In the genomic region with DNA sequence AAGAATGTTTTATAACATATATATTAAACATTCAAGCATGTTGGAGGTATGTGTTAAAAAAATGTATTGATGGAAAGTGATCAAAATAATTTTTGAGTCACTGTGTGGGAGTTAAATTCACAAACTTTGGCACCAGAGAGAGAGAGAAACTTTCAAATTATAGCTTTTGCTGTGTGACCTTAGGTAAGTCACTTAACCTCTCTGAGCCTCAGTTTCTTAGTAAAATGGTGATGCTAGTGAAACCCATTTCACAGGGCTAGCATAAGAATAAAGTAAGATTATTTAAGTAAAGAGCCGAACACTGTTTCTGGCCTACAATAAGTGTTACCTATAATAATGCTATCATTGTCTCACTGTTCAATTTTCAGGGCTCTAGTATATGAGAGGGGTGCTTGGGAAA, we compare ENCODE assay signal across 27 cellular contexts. TPM values are rescaled to one million over a fixed set of nuclear protein-coding genes. Genes with fewer than 3 reads are reported as not detected.
DNase-seq lines count a peak whose midpoint lies in the region; ATAC-seq, FAIRE-seq and TF ChIP-seq lines count a peak whose summit lies in the region.
"Had no signal": no experiment of that assay in that cellular context is flagged by ENCODE, and none has a peak within 500 bp of the region (broad histone marks: within the 10 kb centered on the region; RNA-seq: fewer than 3 reads in every experiment).

No MANE protein-coding gene starts in this region.

- DNase-seq in HepG2 (ENCODE audit: low spot score) (no peak), right lobe of liver (no peak), K562 (ENCODE audit: extremely low read depth in 1 of 4, low spot score in 3 of 4) (no peak), endothelial cell (ENCODE audit: low spot score) (no peak), hippocampal formation (lab: John Stamatoyannopoulos, UW) (no peak)
- DNase-seq in central memory CD4-positive, alpha-beta T cell = no peak
- DNase-seq: ACHN; BE2C; C1 segment of cervical spinal cord; CD4-positive, alpha-beta memory T cell; CD4-positive, CD25-positive, alpha-beta regulatory T cell; CD8-positive, alpha-beta memory T cell; COR-L47; DMS 273 treated with DMSO at 0.1 percent for 48 hours; DMS153; DMS53; DMS79; DND-41; EL; GDM1 had no signal

- H3K27me3 ChIP-seq in HepG2 (ENCODE audit: control insufficient read depth in 1 of 2, insufficient read depth in 2 of 2, low read length in 2 of 2) (no peaks in the 10 kb centered on the region; a peak in 1 of 5 replicates), right lobe of liver (no peaks in the 10 kb centered on the region), K562 (ENCODE audit: control insufficient read depth in 2 of 2, insufficient read depth in 2 of 2, low read length in 2 of 2) (no peaks in the 10 kb centered on the region)
- H3K27me3 ChIP-seq: BE2C, BLaER1 had no signal

- H3K9me3 Mint-ChIP-seq in endothelial cell (ENCODE audit: unreplicated experiment) = no peaks in the 10 kb centered on the region

- H2AFZ ChIP-seq in HepG2 (ENCODE audit: low read length) (no peak overlapping the region), K562 (ENCODE audit: low read depth, low read length) (no peak overlapping the region)

- TF ChIP-seq RAD21 in HepG2 (CRISPR knock-in tag; IDR thresholded peaks at IDR 0.05) (no peak), K562 (CRISPR knock-in tag; conservative IDR thresholded peaks at IDR 0.05 in 1 of 2, IDR thresholded peaks at IDR 0.05 in 1 of 2) (no peak)

- no peak for TF ChIP-seq POLR2A in HepG2 (IDR thresholded peaks at IDR 0.05; ENCODE audit: insufficient read depth in 1 of 2, low read depth in 2 of 2, low read length in 2 of 2)
- TF ChIP-seq POLR2A in right lobe of liver (IDR thresholded peaks at IDR 0.05) = no peak
- TF ChIP-seq POLR2A in K562 (conservative IDR thresholded peaks at IDR 0.05) = no peak

- H3K4me1 ChIP-seq in HepG2 (ENCODE audit: insufficient read depth, low read length) (peaks cover 30% of the 10 kb centered on the region), right lobe of liver (peaks cover 0 to 13% (median 5%) of the 10 kb centered on the region in 4 donors), K562 (replicated peaks in 1 of 2; ENCODE audit: control insufficient read depth in 2 of 2, insufficient read depth in 2 of 2, low read length in 2 of 2) (peaks cover 13 to 17% of the 10 kb centered on the region in 2 experiments; a peak in 4 of 5 replicates)

- TF ChIP-seq EP300 in HepG2 (IDR thresholded peaks at IDR 0.05; ENCODE audit: low read depth in 2 of 2, low read length in 2 of 2) (no peak), HepG2 (CRISPR knock-in tag; IDR thresholded peaks at IDR 0.05; ENCODE audit: borderline replicate concordance) (no peak), K562 (IDR thresholded peaks at IDR 0.05; ENCODE audit: low read length) (no peak)

- FAIRE-seq in HepG2 (lab: Jason Lieb, UNC) = no peak
- FAIRE-seq in K562 (lab: Jason Lieb, UNC) = no peak
- FAIRE-seq: GM12878, GM12892, GM19239 had no signal

- TF ChIP-seq CTCF in HepG2 (CRISPR knock-in tag; IDR thresholded peaks at IDR 0.05) (no peak), right lobe of liver (IDR thresholded peaks at IDR 0.05) (no peak), K562 (IDR thresholded peaks at IDR 0.05 in 2 of 3, conservative IDR thresholded peaks at IDR 0.05 in 1 of 3; ENCODE audit: insufficient read depth in 2 of 3, low read depth in 1 of 3, low read length in 3 of 3) (no peak), endothelial cell (IDR thresholded peaks at IDR 0.05; ENCODE audit: unreplicated experiment) (no peak)

- WGBS in HepG2 (ENCODE audit: low lambda C conversion rate) = 86% methylated on average over 1 of the region's 1 CpG
- WGBS in right lobe of liver (ENCODE audit: insufficient coverage, low coverage, low lambda C conversion rate, missing lambda C conversion rate) = 91% methylated on average over 1 of the region's 1 CpG
- 59% methylated on average over 1 of the region's 1 CpG for WGBS in K562 (ENCODE audit: insufficient coverage, low coverage, missing lambda C conversion rate)

- H3K27ac ChIP-seq in HepG2 (ENCODE audit: extremely low read length, insufficient read depth, low read length) = no peak overlapping the region
- H3K27ac ChIP-seq in right lobe of liver = no peak overlapping the region
- no peak overlapping the region for H3K27ac ChIP-seq in K562 (ENCODE audit: extremely low read depth, low read depth, low read length)
- H3K27ac ChIP-seq: 22Rv1, BLaER1 had no signal

- intact Hi-C loops in HepG2 (cut with micrococcal nuclease; ENCODE audit: unreplicated experiment) = no loop called here
- intact Hi-C loops in right lobe of liver (cut with DNase I) = no loop called here
- intact Hi-C loops in K562 (cut with micrococcal nuclease) = no loop called here

- H3K9me3 ChIP-seq in HepG2 (ENCODE audit: low read length) = no peaks in the 10 kb centered on the region
- H3K9me3 ChIP-seq in right lobe of liver = no peaks in the 10 kb centered on the region
- no peaks in the 10 kb centered on the region for H3K9me3 ChIP-seq in K562 (replicated peaks; ENCODE audit: control insufficient read depth, insufficient read depth, low read depth, low read length)
- H3K9me3 ChIP-seq: BE2C, BLaER1 had no signal

- H3K9ac ChIP-seq in HepG2 (ENCODE audit: insufficient read depth, low read depth, low read length) = no peak overlapping the region
- no peak overlapping the region for H3K9ac ChIP-seq in K562 (ENCODE audit: insufficient read depth in 1 of 2, low read depth in 2 of 2, low read length in 2 of 2)
- H3K9ac ChIP-seq: BLaER1 had no signal

- BruUV-seq in HepG2 (replicated peaks; lab: Mats Ljungman, UMichigan) (no TSS peak), K562 (replicated peaks; lab: Mats Ljungman, UMichigan) (no TSS peak)

- H3K4me2 ChIP-seq in HepG2 (ENCODE audit: low read depth, low read length) (no peak overlapping the region), K562 (ENCODE audit: insufficient read depth, low read length) (no peak overlapping the region)
- H3K4me2 ChIP-seq: BLaER1 had no signal

- peaks cover 6% of the 10 kb centered on the region for H3K27me3 Mint-ChIP-seq in endothelial cell (ENCODE audit: unreplicated experiment)

- no peak overlapping the region for H3K4me3 Mint-ChIP-seq in endothelial cell (ENCODE audit: unreplicated experiment)
- H3K4me3 Mint-ChIP-seq: CD14-positive monocyte; CD4-positive, alpha-beta memory T cell; CD4-positive, CD25-positive, alpha-beta regulatory T cell; CD8-positive, alpha-beta memory T cell had no signal

- H3K36me3 Mint-ChIP-seq in endothelial cell (ENCODE audit: low read depth, unreplicated experiment) = no peaks in the 10 kb centered on the region
- H3K36me3 Mint-ChIP-seq: CD14-positive monocyte had no signal

- no peaks in the 10 kb centered on the region for H3K79me2 ChIP-seq in HepG2 (ENCODE audit: insufficient read depth, low read length)
- H3K79me2 ChIP-seq in K562 (ENCODE audit: control insufficient read depth, insufficient read depth, low read length) = no peaks in the 10 kb centered on the region

- CTCF ChIA-PET in HepG2 (lab: Yijun Ruan, JAX; ENCODE audit: low intra/inter-chr PET ratio, low total read pairs) = no interaction called here
- CTCF ChIA-PET in K562 (lab: Yijun Ruan, JAX; ENCODE audit: low intra/inter-chr PET ratio) = no interaction called here

- peaks cover 43% of the 10 kb centered on the region for H3K4me1 Mint-ChIP-seq in endothelial cell (ENCODE audit: unreplicated experiment)

- no peak for ATAC-seq in HepG2
- ATAC-seq in right lobe of liver = no peak
- ATAC-seq in K562 = no peak
- no peak for ATAC-seq in GM18502 (IDR thresholded peaks at IDR 0.05; ENCODE audit: poor library complexity, unreplicated experiment)
- ATAC-seq: GM12878 had no signal

- H3K27ac Mint-ChIP-seq in endothelial cell (ENCODE audit: unreplicated experiment) = peak overlapping the region; percentile 72
- H3K27ac Mint-ChIP-seq: CD14-positive monocyte; CD4-positive, CD25-positive, alpha-beta regulatory T cell; CD8-positive, alpha-beta memory T cell had no signal

- H4K20me1 ChIP-seq in HepG2 (ENCODE audit: insufficient read depth, low read length) (no peaks in the 10 kb centered on the region), K562 (replicated peaks; ENCODE audit: control insufficient read depth, insufficient read depth, low read length) (no peaks in the 10 kb centered on the region)
- H4K20me1 ChIP-seq: BLaER1 had no signal

- POLR2A ChIA-PET in HepG2 (lab: Yijun Ruan, JAX) = no interaction called here
- POLR2A ChIA-PET in K562 (lab: Yijun Ruan, JAX) = no interaction called here

- H3K4me3 ChIP-seq in HepG2 (replicated peaks in 1 of 3; ENCODE audit: insufficient read depth in 1 of 3, low read depth in 2 of 3, low read length in 3 of 3) (no peak overlapping the region), right lobe of liver (no peak overlapping the region), K562 (no peak overlapping the region)
- H3K4me3 ChIP-seq: BLaER1, GM12878 had no signal

- H3K36me3 ChIP-seq in HepG2 (replicated peaks in 1 of 2; ENCODE audit: control insufficient read depth in 1 of 2, insufficient read depth in 2 of 2, low read length in 2 of 2) (no peaks in the 10 kb centered on the region), right lobe of liver (no peaks in the 10 kb centered on the region), K562 (ENCODE audit: control insufficient read depth, insufficient read depth, low read length) (no peaks in the 10 kb centered on the region; the same call in 2 of the 3 replicates)
- H3K36me3 ChIP-seq: BE2C, BLaER1 had no signal

- H3K9me1 ChIP-seq in K562 (ENCODE audit: control insufficient read depth, insufficient read depth, low read length) = no peaks in the 10 kb centered on the region

- in situ Hi-C loops in HepG2 (cut with HindIII; ENCODE audit: extremely low pct_ligation_motif_present, low pct_unique_long_range_greater_than_20kb) (no loop called here), K562 (cut with MboI) (no loop called here)

RNA-seq across cellular contexts. Expression of a gene that starts 4.1 kb away (rescaled TPM):
- total RNA-seq in HepG2 (2016; rRNA removed; fragmentation: Illumina TruSeq; extraction: Trizol) = 0.63 and 1.4 TPM in 2 replicates
- 0.61 and 0.62 TPM in 2 replicates for total RNA-seq in HepG2 (2016; cell fraction: cytosol; rRNA removed; fragmentation: Illumina TruSeq; extraction: Trizol; ENCODE audit: low read depth)
- 0.54 and 1.5 TPM in 2 replicates for total RNA-seq in HepG2 (2016; cell fraction: insoluble cytoplasmic fraction; rRNA removed; fragmentation: Illumina TruSeq; extraction: Trizol)
- 0.49 and 0.65 TPM in 2 replicates for total RNA-seq in HepG2 (2016; cell fraction: membrane; rRNA removed; fragmentation: Illumina TruSeq; extraction: Trizol)
- total RNA-seq in HepG2 (2016; cell fraction: nucleus; rRNA removed; fragmentation: Illumina TruSeq; extraction: Trizol) = 0.87 and 1.2 TPM in 2 replicates
- 1.7 and 1.9 TPM in 2 replicates for polyA plus RNA-seq in HepG2 (2011; rRNA removed)
- 1.6 and 2.1 TPM in 2 replicates for polyA plus RNA-seq in HepG2 (2011; cell fraction: cytosol; rRNA removed)
- polyA plus RNA-seq in HepG2 (2011; cell fraction: nucleus; rRNA removed) = 1.3 and 1.5 TPM in 2 replicates
- 1.7 and 2.1 TPM in 2 replicates for polyA plus RNA-seq in HepG2 (2012)
- 0.54 and 0.74 TPM in 2 replicates for polyA plus RNA-seq in HepG2 (2016; cell fraction: cytosol; fragmentation: Illumina TruSeq; extraction: Trizol; ENCODE audit: low read depth)
- 0.36 and 0.46 TPM in 2 replicates for polyA plus RNA-seq in HepG2 (2016; cell fraction: insoluble cytoplasmic fraction; fragmentation: Illumina TruSeq; extraction: Trizol; ENCODE audit: low read depth)
- polyA plus RNA-seq in HepG2 (2016; cell fraction: membrane; fragmentation: Illumina TruSeq; extraction: Trizol; ENCODE audit: low read depth) = 0.41 and 0.64 TPM in 2 replicates
- 1.9 and 2.4 TPM in 2 replicates for polyA plus RNA-seq in HepG2 (2016; cell fraction: nucleus; fragmentation: Illumina TruSeq; extraction: Trizol; ENCODE audit: insufficient read depth, low read depth)
- polyA minus RNA-seq in HepG2 (2011; rRNA and poly(A)+ RNA removed; ENCODE audit: low replicate concordance) = 1.9 and 27.7 TPM in 2 replicates
- polyA minus RNA-seq in HepG2 (2011; cell fraction: cytosol; rRNA and poly(A)+ RNA removed) = 0.88 and 1.2 TPM in 2 replicates
- polyA minus RNA-seq in HepG2 (2011; cell fraction: nucleus; rRNA and poly(A)+ RNA removed) = 0.50 TPM in 1 of 2 replicates, not detected in the other
- 10 to 100 TPM in 1 of 6 experiments, 1 to 10 TPM in 5; 1.4 to 11.0 (median 2.6) TPM for total RNA-seq in right lobe of liver
- total RNA-seq in K562 (2011; cell fraction: chromatin; rRNA removed; ENCODE audit: low replicate concordance) = 2.5 and 7.2 TPM in 2 replicates
- total RNA-seq in K562 (2011; cell fraction: nucleolus; rRNA removed) = 10.1 and 13.0 TPM in 2 replicates
- 7.0 and 8.1 TPM in 2 replicates for total RNA-seq in K562 (2011; cell fraction: nucleoplasm; rRNA removed)
- 4.9 and 5.7 TPM in 2 replicates for total RNA-seq in K562 (2014; rRNA removed)
- total RNA-seq in K562 (2014; rRNA removed; fragmentation: Illumina TruSeq; extraction: Trizol) = 3.4 and 3.7 TPM in 2 replicates
- total RNA-seq in K562 (2015; rRNA removed; fragmentation: Illumina TruSeq; extraction: Trizol) = 3.8 and 4.0 TPM in 2 replicates
- total RNA-seq in K562 (2021) = 4.1 and 4.5 TPM in 2 replicates
- polyA plus RNA-seq in K562 (2011; rRNA removed) = 5.3 and 7.1 TPM in 2 replicates
- polyA plus RNA-seq in K562 (2011; cell fraction: cytosol; rRNA removed) = 6.2 and 20.5 TPM in 2 replicates
- polyA plus RNA-seq in K562 (2011; cell fraction: nucleus; rRNA removed) = 2.5 and 4.1 TPM in 2 replicates
- polyA plus RNA-seq in K562 (2012) = 5.5 and 7.4 TPM in 2 replicates
- polyA plus RNA-seq in K562 (2014; fragmentation: Illumina TruSeq; extraction: Trizol) = 3.6 and 4.6 TPM in 2 replicates
- 1 to 10 TPM; 1.6 to 2.6 TPM for polyA plus RNA-seq in K562 (2014; fragmentation: Nextera tagmentation; extraction: Ambion mirVana)
- 6.1 and 9.6 TPM in 2 replicates for polyA plus RNA-seq in K562 (2014; rRNA removed)
- polyA minus RNA-seq in K562 (2011; rRNA and poly(A)+ RNA removed) = 2.6 and 3.9 TPM in 2 replicates
- 2.5 and 3.1 TPM in 2 replicates for polyA minus RNA-seq in K562 (2011; cell fraction: cytosol; rRNA and poly(A)+ RNA removed)
- 0.81 and 1.3 TPM in 2 replicates for polyA minus RNA-seq in K562 (2011; cell fraction: nucleus; rRNA and poly(A)+ RNA removed)
- total RNA-seq in endothelial cell (ENCODE audit: unreplicated experiment) = 254 TPM
- total RNA-seq: CD4-positive, CD25-positive, alpha-beta regulatory T cell had no signal

RNA-seq across cellular contexts. Expression of a gene that starts 20.7 kb away (rescaled TPM):
- total RNA-seq in HepG2 (2016; rRNA removed; fragmentation: Illumina TruSeq; extraction: Trizol) (26.1 and 46.9 TPM in 2 replicates), right lobe of liver (10 to 100 TPM; 20.1 to 28.0 (median 23.9) TPM), K562 (2014; rRNA removed) (10.1 and 13.3 TPM in 2 replicates), K562 (2014; rRNA removed; fragmentation: Illumina TruSeq; extraction: Trizol) (8.6 and 9.7 TPM in 2 replicates), K562 (2015; rRNA removed; fragmentation: Illumina TruSeq; extraction: Trizol) (10.9 and 11.2 TPM in 2 replicates), K562 (2021) (9.8 and 10.4 TPM in 2 replicates), endothelial cell (ENCODE audit: unreplicated experiment) (43.5 TPM)
- total RNA-seq in HepG2 (2016; cell fraction: cytosol; rRNA removed; fragmentation: Illumina TruSeq; extraction: Trizol; ENCODE audit: low read depth) = 13.9 and 15.6 TPM in 2 replicates
- total RNA-seq in HepG2 (2016; cell fraction: insoluble cytoplasmic fraction; rRNA removed; fragmentation: Illumina TruSeq; extraction: Trizol) = 25.6 and 48.5 TPM in 2 replicates
- total RNA-seq in HepG2 (2016; cell fraction: membrane; rRNA removed; fragmentation: Illumina TruSeq; extraction: Trizol) = 27.6 and 30.5 TPM in 2 replicates
- 36.5 and 40.3 TPM in 2 replicates for total RNA-seq in HepG2 (2016; cell fraction: nucleus; rRNA removed; fragmentation: Illumina TruSeq; extraction: Trizol)
- polyA plus RNA-seq in HepG2 (2011; rRNA removed) (33.1 and 35.6 TPM in 2 replicates), K562 (2011; rRNA removed) (6.9 and 8.8 TPM in 2 replicates), K562 (2014; fragmentation: Illumina TruSeq; extraction: Trizol) (10.3 and 11.0 TPM in 2 replicates), K562 (2014; fragmentation: Nextera tagmentation; extraction: Ambion mirVana) (1 to 10 TPM; 7.3 to 9.1 TPM), K562 (2014; rRNA removed) (5.5 and 6.9 TPM in 2 replicates)
- polyA plus RNA-seq in HepG2 (2011; cell fraction: cytosol; rRNA removed) = 29.4 and 30.1 TPM in 2 replicates
- 20.5 and 25.0 TPM in 2 replicates for polyA plus RNA-seq in HepG2 (2011; cell fraction: nucleus; rRNA removed)
- polyA plus RNA-seq in HepG2 (2012) = 28.5 and 32.2 TPM in 2 replicates
- polyA plus RNA-seq in HepG2 (2016; cell fraction: cytosol; fragmentation: Illumina TruSeq; extraction: Trizol; ENCODE audit: low read depth) = 14.6 and 16.0 TPM in 2 replicates
- polyA plus RNA-seq in HepG2 (2016; cell fraction: insoluble cytoplasmic fraction; fragmentation: Illumina TruSeq; extraction: Trizol; ENCODE audit: low read depth) = 23.9 and 24.8 TPM in 2 replicates
- 21.0 and 21.5 TPM in 2 replicates for polyA plus RNA-seq in HepG2 (2016; cell fraction: membrane; fragmentation: Illumina TruSeq; extraction: Trizol; ENCODE audit: low read depth)
- polyA plus RNA-seq in HepG2 (2016; cell fraction: nucleus; fragmentation: Illumina TruSeq; extraction: Trizol; ENCODE audit: insufficient read depth, low read depth) = 57.4 and 60.1 TPM in 2 replicates
- 13.5 and 24.8 TPM in 2 replicates for polyA minus RNA-seq in HepG2 (2011; rRNA and poly(A)+ RNA removed; ENCODE audit: low replicate concordance)
- 10.6 and 16.1 TPM in 2 replicates for polyA minus RNA-seq in HepG2 (2011; cell fraction: cytosol; rRNA and poly(A)+ RNA removed)
- 5.9 and 9.2 TPM in 2 replicates for polyA minus RNA-seq in HepG2 (2011; cell fraction: nucleus; rRNA and poly(A)+ RNA removed)
- 8.9 and 14.8 TPM in 2 replicates for total RNA-seq in K562 (2011; cell fraction: chromatin; rRNA removed; ENCODE audit: low replicate concordance)
- 12.9 and 17.7 TPM in 2 replicates for total RNA-seq in K562 (2011; cell fraction: nucleolus; rRNA removed)
- 14.7 and 15.8 TPM in 2 replicates for total RNA-seq in K562 (2011; cell fraction: nucleoplasm; rRNA removed)
- polyA plus RNA-seq in K562 (2011; cell fraction: cytosol; rRNA removed) = 6.7 and 7.4 TPM in 2 replicates
- polyA plus RNA-seq in K562 (2011; cell fraction: nucleus; rRNA removed) = 11.6 and 12.1 TPM in 2 replicates
- 12.0 and 25.9 TPM in 2 replicates for polyA plus RNA-seq in K562 (2012)
- polyA minus RNA-seq in K562 (2011; rRNA and poly(A)+ RNA removed) = 5.5 TPM in 2 replicates
- polyA minus RNA-seq in K562 (2011; cell fraction: cytosol; rRNA and poly(A)+ RNA removed) = 4.8 and 5.4 TPM in 2 replicates
- polyA minus RNA-seq in K562 (2011; cell fraction: nucleus; rRNA and poly(A)+ RNA removed) = 2.7 and 3.4 TPM in 2 replicates

RNA-seq across cellular contexts. Expression of a gene that starts 58.7 kb away (rescaled TPM):
- total RNA-seq in HepG2 (2016; rRNA removed; fragmentation: Illumina TruSeq; extraction: Trizol) = 0.28 and 0.35 TPM in 2 replicates
- 0.10 and 0.18 TPM in 2 replicates for total RNA-seq in HepG2 (2016; cell fraction: cytosol; rRNA removed; fragmentation: Illumina TruSeq; extraction: Trizol; ENCODE audit: low read depth)
- total RNA-seq in HepG2 (2016; cell fraction: insoluble cytoplasmic fraction; rRNA removed; fragmentation: Illumina TruSeq; extraction: Trizol) = 0.22 and 0.30 TPM in 2 replicates
- 0.31 and 0.43 TPM in 2 replicates for total RNA-seq in HepG2 (2016; cell fraction: membrane; rRNA removed; fragmentation: Illumina TruSeq; extraction: Trizol)
- 0.12 and 0.16 TPM in 2 replicates for total RNA-seq in HepG2 (2016; cell fraction: nucleus; rRNA removed; fragmentation: Illumina TruSeq; extraction: Trizol)
- polyA plus RNA-seq in HepG2 (2011; rRNA removed) = 0.29 and 0.43 TPM in 2 replicates
- polyA plus RNA-seq in HepG2 (2011; cell fraction: cytosol; rRNA removed) = 0.38 and 0.40 TPM in 2 replicates
- 0.56 and 0.59 TPM in 2 replicates for polyA plus RNA-seq in HepG2 (2011; cell fraction: nucleus; rRNA removed)
- polyA plus RNA-seq in HepG2 (2012) = 0.32 and 0.33 TPM in 2 replicates
- 0.06 and 0.07 TPM in 2 replicates for polyA plus RNA-seq in HepG2 (2016; cell fraction: cytosol; fragmentation: Illumina TruSeq; extraction: Trizol; ENCODE audit: low read depth)
- polyA plus RNA-seq in HepG2 (2016; cell fraction: insoluble cytoplasmic fraction; fragmentation: Illumina TruSeq; extraction: Trizol; ENCODE audit: low read depth) = 0.16 and 0.24 TPM in 2 replicates
- polyA plus RNA-seq in HepG2 (2016; cell fraction: membrane; fragmentation: Illumina TruSeq; extraction: Trizol; ENCODE audit: low read depth) = 0.21 and 0.23 TPM in 2 replicates
- 0.23 and 0.37 TPM in 2 replicates for polyA plus RNA-seq in HepG2 (2016; cell fraction: nucleus; fragmentation: Illumina TruSeq; extraction: Trizol; ENCODE audit: insufficient read depth, low read depth)
- polyA minus RNA-seq in HepG2 (2011; rRNA and poly(A)+ RNA removed; ENCODE audit: low replicate concordance) = 0.54 and 0.76 TPM in 2 replicates
- 0.26 TPM in 1 of 2 replicates, not detected in the other for polyA minus RNA-seq in HepG2 (2011; cell fraction: cytosol; rRNA and poly(A)+ RNA removed)
- 0.26 and 0.37 TPM in 2 replicates for polyA minus RNA-seq in HepG2 (2011; cell fraction: nucleus; rRNA and poly(A)+ RNA removed)
- 1 to 10 TPM in 2 of 6 experiments, under 1 TPM in 4; 0.27 to 1.5 (median 0.84) TPM for total RNA-seq in right lobe of liver
- total RNA-seq in K562 (2011; cell fraction: chromatin; rRNA removed; ENCODE audit: low replicate concordance) = 0.18 and 0.23 TPM in 2 replicates
- total RNA-seq in K562 (2011; cell fraction: nucleolus; rRNA removed) = 0.13 and 0.17 TPM in 2 replicates
- 0.15 TPM in 1 of 2 replicates, not detected in the other for total RNA-seq in K562 (2011; cell fraction: nucleoplasm; rRNA removed)
- total RNA-seq in K562 (2014; rRNA removed) = not detected in 2 replicates
- 0.03 TPM in 1 of 2 replicates, not detected in the other for total RNA-seq in K562 (2014; rRNA removed; fragmentation: Illumina TruSeq; extraction: Trizol)
- 0.07 and 0.08 TPM in 2 replicates for total RNA-seq in K562 (2015; rRNA removed; fragmentation: Illumina TruSeq; extraction: Trizol)
- 0.09 TPM in 1 of 2 replicates, not detected in the other for total RNA-seq in K562 (2021)
- polyA plus RNA-seq in K562 (2011; rRNA removed) = 0.03 and 0.05 TPM in 2 replicates
- 0.04 and 0.09 TPM in 2 replicates for polyA plus RNA-seq in K562 (2011; cell fraction: cytosol; rRNA removed)
- polyA plus RNA-seq in K562 (2011; cell fraction: nucleus; rRNA removed) = 0.10 and 0.13 TPM in 2 replicates
- 0.09 and 0.19 TPM in 2 replicates for polyA plus RNA-seq in K562 (2012)
- polyA plus RNA-seq in K562 (2014; fragmentation: Illumina TruSeq; extraction: Trizol) = 0.03 and 0.04 TPM in 2 replicates
- not detected for polyA plus RNA-seq in K562 (2014; fragmentation: Nextera tagmentation; extraction: Ambion mirVana)
- polyA plus RNA-seq in K562 (2014; rRNA removed) = not detected in 2 replicates
- 0.06 TPM in 1 of 2 replicates, not detected in the other for polyA minus RNA-seq in K562 (2011; rRNA and poly(A)+ RNA removed)
- not detected in 2 replicates for polyA minus RNA-seq in K562 (2011; cell fraction: cytosol; rRNA and poly(A)+ RNA removed)
- polyA minus RNA-seq in K562 (2011; cell fraction: nucleus; rRNA and poly(A)+ RNA removed) = 0.13 and 0.22 TPM in 2 replicates
- total RNA-seq in endothelial cell (ENCODE audit: unreplicated experiment) = 9.1 TPM
- total RNA-seq: CD4-positive, CD25-positive, alpha-beta regulatory T cell; GM12878 had no signal

Comparison
In these comparisons a context has a peak if more than half of its experiments do, and no peak if none do; other contexts are left out.
1. RNA of a gene that starts 4.1 kb away (total RNA-seq): 254 TPM in endothelial cell (single experiment); 2.5 to 13.0 TPM in K562, 1.4 to 11.0 TPM in right lobe of liver and 0.49 to 1.5 TPM in HepG2; every median in the first group is over 10 times any median in the second.